In genomic region chr1:160774886-160775719, GRCh38 we compare ENCODE assay signal across 19 cellular contexts. TPM values are rescaled to one million over a fixed set of nuclear protein-coding genes. Genes with fewer than 3 reads are reported as not detected.
DNase-seq lines count a peak whose midpoint lies in the region; ATAC-seq, FAIRE-seq and TF ChIP-seq lines count a peak whose summit lies in the region.
"Had no signal": no experiment of that assay in that cellular context is flagged by ENCODE, and none has a peak within 500 bp of the region (broad histone marks: within the 10 kb centered on the region; RNA-seq: fewer than 3 reads in every experiment).

No MANE protein-coding gene starts in this region.

- H3K9ac ChIP-seq in GM12878 (ENCODE audit: control insufficient read depth, insufficient read depth, low read length), result no peak overlapping the region

- H3K36me3 ChIP-seq in GM12878 (ENCODE audit: control insufficient read depth in 2 of 2, insufficient read depth in 2 of 2, low read length in 1 of 2), result no peaks in the 10 kb centered on the region
- H3K36me3 ChIP-seq: brain microvascular endothelial cell had no signal

- no peak for TF ChIP-seq POLR2A in GM12878 (IDR thresholded peaks at IDR 0.05; ENCODE audit: low read depth, low read length)

- TF ChIP-seq RAD21 in GM12878 (IDR thresholded peaks at IDR 0.05; ENCODE audit: insufficient read depth, low read depth, low read length), result no peak

- H3K27me3 ChIP-seq in GM12878 (replicated peaks in 1 of 2; ENCODE audit: control insufficient read depth in 2 of 2, insufficient read depth in 2 of 2, low read length in 1 of 2), result no peaks in the 10 kb centered on the region
- H3K27me3 ChIP-seq: brain microvascular endothelial cell had no signal

- RAD21 ChIA-PET in GM12878 (lab: Charles Lee; ENCODE audit: unreplicated experiment), result interaction anchor here (0.7 to 10.8 kb wide), 19 partner anchors 8 to 235 kb away, joined by 3 to 193 read pairs (median 13); partner anchors contain the start of genes CD244, CD48, ITLN2 and LY9

- ATAC-seq in GM12878 (no peak), HG03045 (IDR thresholded peaks at IDR 0.05; ENCODE audit: unreplicated experiment) (no peak)
- peak; percentile 79 for ATAC-seq in stimulated activated naive CD8-positive, alpha-beta T cell treated with anti-CD3 and anti-CD28 coated beads, Interleukin-15, amount 100 ng/mL, for 72 hours
- ATAC-seq: psoas muscle had no signal

- intact Hi-C loops in activated naive CD4-positive, alpha-beta T cell treated with anti-CD3 and anti-CD28 coated beads for 36 hours (cut with micrococcal nuclease), result loop anchor here (5.0 kb wide), 2 partner anchors 37 to 217 kb away; no protein-coding TSS in a partner anchor
- intact Hi-C loops in GM12878 (cut with micrococcal nuclease; ENCODE audit: unreplicated experiment), result no loop called here

- no peaks in the 10 kb centered on the region for H3K36me3 Mint-ChIP-seq in activated naive CD4-positive, alpha-beta T cell treated with anti-CD3 and anti-CD28 coated beads for 36 hours (ENCODE audit: low read depth)

- TF ChIP-seq EP300 in GM12878 (IDR thresholded peaks at IDR 0.05; ENCODE audit: borderline replicate concordance in 1 of 2, control insufficient read depth in 1 of 2, low read depth in 2 of 2, low read length in 2 of 2), result no peak

- H3K4me2 ChIP-seq in GM12878 (ENCODE audit: control insufficient read depth, insufficient read depth), result 0 out of 2 replicates have a peak overlapping the region, but pooled peaks have one; percentile 5

- peaks cover 39% of the 10 kb centered on the region for H3K4me1 ChIP-seq in GM12878 (ENCODE audit: control insufficient read depth, insufficient read depth, low read length)
- H3K4me1 ChIP-seq: psoas muscle had no signal

- SMC1A ChIA-PET in GM12878 (lab: Charles Lee; ENCODE audit: uncharacterized antibody, unreplicated experiment), result interaction anchor here (1.0 to 15.6 kb wide), 24 partner anchors 7 to 324 kb away, joined by 3 to 447 read pairs (median 8); partner anchors contain the start of genes ITLN2, LY9 and SLAMF7

- TF ChIP-seq CTCF in GM12878 (IDR thresholded peaks at IDR 0.05 in 2 of 3, conservative IDR thresholded peaks at IDR 0.05 in 1 of 3; ENCODE audit: control insufficient read depth in 2 of 3, extremely low read depth in 1 of 3, insufficient read depth in 1 of 3, low read depth in 3 of 3, low read length in 3 of 3) (no peak), GM10248 (IDR thresholded peaks at IDR 0.05; ENCODE audit: control extremely low read depth, extremely low read depth, low read depth, missing control alignments) (no peak)

- no peaks in the 10 kb centered on the region for H3K27me3 Mint-ChIP-seq in activated naive CD4-positive, alpha-beta T cell treated with anti-CD3 and anti-CD28 coated beads for 36 hours (ENCODE audit: low read depth)
- H3K27me3 Mint-ChIP-seq in stimulated activated naive CD8-positive, alpha-beta T cell treated with anti-CD3 and anti-CD28 coated beads, Interleukin-15, amount 100 ng/mL, for 72 hours, result no peaks in the 10 kb centered on the region

- peaks cover 67% of the 10 kb centered on the region for H3K4me1 Mint-ChIP-seq in activated naive CD4-positive, alpha-beta T cell treated with anti-CD3 and anti-CD28 coated beads for 36 hours (ENCODE audit: low read depth)
- H3K4me1 Mint-ChIP-seq in stimulated activated naive CD8-positive, alpha-beta T cell treated with anti-CD3 and anti-CD28 coated beads, Interleukin-15, amount 100 ng/mL, for 72 hours, result peaks cover 80% of the 10 kb centered on the region

- POLR2A ChIA-PET in GM12878 (lab: Charles Lee), result interaction anchor here (0.8 to 5.9 kb wide), 10 partner anchors 11 to 148 kb away, joined by 3 to 33 read pairs (median 7); partner anchors contain the start of genes CD244 and SLAMF7
- POLR2A ChIA-PET in GM10248 (lab: Yijun Ruan, JAX), result interaction anchor here (0.9 kb wide), 1 partner anchor 34 kb away, joined by 4 read pairs; no protein-coding TSS in a partner anchor

- DNase-seq in activated naive CD4-positive, alpha-beta T cell treated with anti-CD3 and anti-CD28 coated beads for 36 hours, result peak; percentile 60
- DNase-seq in activated naive CD4-positive, alpha-beta T cell treated with anti-CD3 and anti-CD28 coated beads, Interleukin-2, amount 50 U/mL, for 16 hours, result no peak
- peak; percentile 47 for DNase-seq in M059J (ENCODE audit: low read depth)
- no peak for DNase-seq in GM12878 (ENCODE audit: low read depth, low spot score)
- DNase-seq in stimulated activated naive CD8-positive, alpha-beta T cell treated with anti-CD3 and anti-CD28 coated beads, Interleukin-15, amount 100 ng/mL, for 72 hours, result no peak
- DNase-seq in GM10248 (ENCODE audit: extremely low spot score), result no peak
- no peak for DNase-seq in NCI-H526 (lab: John Stamatoyannopoulos, UW)
- DNase-seq: activated CD4-positive, alpha-beta memory T cell treated with anti-CD3 and anti-CD28 coated beads, Interleukin-2, amount 10 ng/mL, durations not matched to agents 7 days and 5 days; brain microvascular endothelial cell; Calu3; dermis blood vessel endothelial cell; erythroblast; NCI-H187 treated with DMSO at 0.1 percent for 48 hours; NCI-H446 treated with DMSO at 0.1 percent for 48 hours; nephron progenitor cell; psoas muscle; T-helper 9 cell had no signal

- peak overlapping the region; percentile 25 for H3K4me3 Mint-ChIP-seq in activated naive CD4-positive, alpha-beta T cell treated with anti-CD3 and anti-CD28 coated beads for 36 hours
- peak overlapping the region; percentile 40 to 76 for H3K4me3 Mint-ChIP-seq in stimulated activated naive CD8-positive, alpha-beta T cell treated with anti-CD3 and anti-CD28 coated beads, Interleukin-15, amount 100 ng/mL, for 72 hours
- H3K4me3 Mint-ChIP-seq: activated CD4-positive, alpha-beta memory T cell treated with anti-CD3 and anti-CD28 coated beads, Interleukin-2, amount 10 ng/mL, durations not matched to agents 7 days and 5 days; nephron progenitor cell had no signal

- CTCF ChIA-PET in activated naive CD4-positive, alpha-beta T cell treated with anti-CD3 and anti-CD28 coated beads for 36 hours (lab: Charles Lee), result interaction anchor here (0.6 to 8.8 kb wide), 15 partner anchors 16 to 215 kb away, joined by 3 to 115 read pairs (median 7); partner anchors contain the start of genes ITLN2 and LY9
- CTCF ChIA-PET in GM12878 (lab: Yijun Ruan, JAX), result interaction anchor here (0.7 to 10.9 kb wide), 35 partner anchors 6 to 215 kb away, joined by 3 to 247 read pairs (median 8); partner anchors contain the start of genes CD48, ITLN1, ITLN2 and LY9
- CTCF ChIA-PET in GM10248 (lab: Yijun Ruan, JAX), result interaction anchor here (0.6 to 10.4 kb wide), 19 partner anchors 6 to 177 kb away, joined by 3 to 190 read pairs (median 7); partner anchors contain the start of genes CD48, ITLN2 and LY9

- no peaks in the 10 kb centered on the region; the same call in 1 of the 3 replicates for H3K9me3 ChIP-seq in GM12878 (replicated peaks; ENCODE audit: control insufficient read depth, insufficient read depth, low read length)
- H3K9me3 ChIP-seq: psoas muscle had no signal

- WGBS in GM12878 (ENCODE audit: insufficient coverage, insufficient replicate concordance, low lambda C conversion rate, missing lambda C conversion rate), result 50% methylated on average over 2 of the region's 2 CpGs

- H4K20me1 ChIP-seq in GM12878 (ENCODE audit: control insufficient read depth, insufficient read depth), result no peaks in the 10 kb centered on the region

- no TSS peak for BruUV-seq in GM12878 (replicated peaks; lab: Mats Ljungman, UMichigan)

- no peaks in the 10 kb centered on the region; the same call in 1 of the 2 replicates for H3K79me2 ChIP-seq in GM12878 (ENCODE audit: control insufficient read depth, insufficient read depth, low read length)

- no peak overlapping the region; the same call in 1 of the 2 replicates for H2AFZ ChIP-seq in GM12878 (ENCODE audit: control insufficient read depth, low read depth, low read length)

- H3K27ac Mint-ChIP-seq in activated naive CD4-positive, alpha-beta T cell treated with anti-CD3 and anti-CD28 coated beads for 36 hours, result peak overlapping the region; percentile 52
- peak overlapping the region; percentile 60 to 98 for H3K27ac Mint-ChIP-seq in stimulated activated naive CD8-positive, alpha-beta T cell treated with anti-CD3 and anti-CD28 coated beads, Interleukin-15, amount 100 ng/mL, for 72 hours
- H3K27ac Mint-ChIP-seq: activated CD4-positive, alpha-beta memory T cell treated with anti-CD3 and anti-CD28 coated beads, Interleukin-2, amount 10 ng/mL, durations not matched to agents 7 days and 5 days; nephron progenitor cell had no signal

- no peak overlapping the region for H3K4me3 ChIP-seq in GM12878
- H3K4me3 ChIP-seq: lung, psoas muscle had no signal

- FAIRE-seq in GM12878 (lab: Jason Lieb, UNC), result no peak

- in situ Hi-C loops in GM12878 (cut with MboI), result loop anchor here (5.0 kb wide), 2 partner anchors 57 to 177 kb away; partner anchors contain the start of gene ITLN2

- H3K27ac ChIP-seq in GM12878 (ENCODE audit: control insufficient read depth, insufficient read depth), result peak overlapping the region; percentile 14; the same call in 1 of the 2 replicates
- H3K27ac ChIP-seq: brain microvascular endothelial cell, psoas muscle had no signal

- no peaks in the 10 kb centered on the region for H3K9me3 Mint-ChIP-seq in activated naive CD4-positive, alpha-beta T cell treated with anti-CD3 and anti-CD28 coated beads for 36 hours
- H3K9me3 Mint-ChIP-seq in stimulated activated naive CD8-positive, alpha-beta T cell treated with anti-CD3 and anti-CD28 coated beads, Interleukin-15, amount 100 ng/mL, for 72 hours, result peaks cover 7 to 8% of the 10 kb centered on the region in 2 donors
- H3K9me3 Mint-ChIP-seq: activated CD4-positive, alpha-beta memory T cell treated with anti-CD3 and anti-CD28 coated beads, Interleukin-2, amount 10 ng/mL, durations not matched to agents 7 days and 5 days had no signal

RNA-seq across cellular contexts. Expression of gene LY9, which starts 20.9 kb away (rescaled TPM):
- 10 to 100 TPM; 19.5 to 19.6 TPM for total RNA-seq in activated naive CD4-positive, alpha-beta T cell treated with anti-CD3 and anti-CD28 coated beads for 36 hours
- total RNA-seq in M059J (2014; rRNA removed; shearing (Covaris generic)), result not detected in 2 replicates
- 51.7 and 54.8 TPM in 2 replicates for total RNA-seq in GM12878 (2013; cell fraction: nucleolus; rRNA removed)
- total RNA-seq in GM12878 (2014; rRNA removed), result 10.7 and 12.5 TPM in 2 replicates
- total RNA-seq in GM12878 (2014; rRNA removed; fragmentation: Illumina TruSeq; extraction: Trizol), result 6.6 and 8.0 TPM in 2 replicates
- total RNA-seq in GM12878 (2021), result 8.9 and 11.0 TPM in 2 replicates
- 15.9 TPM for polyA plus RNA-seq in GM12878 (2011; ENCODE audit: low read depth)
- polyA plus RNA-seq in GM12878 (2011; rRNA removed), result 11.7 and 13.3 TPM in 2 replicates
- polyA plus RNA-seq in GM12878 (2011; cell fraction: cytosol; rRNA removed), result 12.8 and 14.6 TPM in 2 replicates
- polyA plus RNA-seq in GM12878 (2011; cell fraction: nucleus; rRNA removed), result 11.6 and 16.1 TPM in 2 replicates
- 16.7 and 24.0 TPM in 2 replicates for polyA plus RNA-seq in GM12878 (2012)
- polyA plus RNA-seq in GM12878 (2014; fragmentation: Illumina TruSeq; extraction: Trizol), result 9.8 and 11.7 TPM in 2 replicates
- polyA plus RNA-seq in GM12878 (2014; fragmentation: Nextera tagmentation; extraction: Ambion mirVana), result 1 to 10 TPM; 2.7 to 2.8 TPM
- polyA plus RNA-seq in GM12878 (2014; rRNA removed), result 11.4 and 11.6 TPM in 2 replicates
- polyA plus RNA-seq in GM12878 (2016; fragmentation: Nextera tagmentation; extraction: Ambion mirVana), result 1 to 10 TPM; 7.4 to 9.1 TPM
- polyA minus RNA-seq in GM12878 (2011; rRNA and poly(A)+ RNA removed), result 13.6 and 16.5 TPM in 2 replicates
- 3.5 TPM in 2 replicates for polyA minus RNA-seq in GM12878 (2011; cell fraction: cytosol; rRNA and poly(A)+ RNA removed)
- polyA minus RNA-seq in GM12878 (2011; cell fraction: nucleus; rRNA and poly(A)+ RNA removed), result 10.8 and 12.2 TPM in 2 replicates
- total RNA-seq: Calu3, dermis blood vessel endothelial cell had no signal

RNA-seq across cellular contexts. Expression of gene SLAMF7, which starts 36.1 kb away (rescaled TPM):
- 10 to 100 TPM; 79.9 to 82.2 TPM for total RNA-seq in activated naive CD4-positive, alpha-beta T cell treated with anti-CD3 and anti-CD28 coated beads for 36 hours
- total RNA-seq in M059J (2014; rRNA removed; shearing (Covaris generic)), result 3.9 and 7.8 TPM in 2 replicates
- total RNA-seq in GM12878 (2013; cell fraction: nucleolus; rRNA removed), result 340 and 341 TPM in 2 replicates
- total RNA-seq in GM12878 (2014; rRNA removed), result 74.4 and 76.2 TPM in 2 replicates
- total RNA-seq in GM12878 (2014; rRNA removed; fragmentation: Illumina TruSeq; extraction: Trizol), result 81.5 and 88.1 TPM in 2 replicates
- total RNA-seq in GM12878 (2021), result 124 and 133 TPM in 2 replicates
- polyA plus RNA-seq in GM12878 (2011; ENCODE audit: low read depth), result 147 TPM
- 275 and 284 TPM in 2 replicates for polyA plus RNA-seq in GM12878 (2011; rRNA removed)
- polyA plus RNA-seq in GM12878 (2011; cell fraction: cytosol; rRNA removed), result 168 and 176 TPM in 2 replicates
- polyA plus RNA-seq in GM12878 (2011; cell fraction: nucleus; rRNA removed), result 116 and 168 TPM in 2 replicates
- polyA plus RNA-seq in GM12878 (2012), result 182 and 235 TPM in 2 replicates
- polyA plus RNA-seq in GM12878 (2014; fragmentation: Illumina TruSeq; extraction: Trizol), result 182 and 208 TPM in 2 replicates
- 10 to 100 TPM; 66.6 to 83.4 TPM for polyA plus RNA-seq in GM12878 (2014; fragmentation: Nextera tagmentation; extraction: Ambion mirVana)
- 118 and 125 TPM in 2 replicates for polyA plus RNA-seq in GM12878 (2014; rRNA removed)
- polyA plus RNA-seq in GM12878 (2016; fragmentation: Nextera tagmentation; extraction: Ambion mirVana), result 100 to 1,000 TPM; 102 to 114 TPM
- 184 and 200 TPM in 2 replicates for polyA minus RNA-seq in GM12878 (2011; rRNA and poly(A)+ RNA removed)
- 46.2 and 51.3 TPM in 2 replicates for polyA minus RNA-seq in GM12878 (2011; cell fraction: cytosol; rRNA and poly(A)+ RNA removed)
- polyA minus RNA-seq in GM12878 (2011; cell fraction: nucleus; rRNA and poly(A)+ RNA removed), result 108 and 125 TPM in 2 replicates
- total RNA-seq: dermis blood vessel endothelial cell had no signal

Comparison
In these comparisons a context has a peak if more than half of its experiments do, and no peak if none do; other contexts are left out.
1. DNase-seq: peak in activated naive CD4-positive, alpha-beta T cell treated with anti-CD3 and anti-CD28 coated beads for 36 hours (single experiment) and M059J (single experiment); none in activated naive CD4-positive, alpha-beta T cell treated with anti-CD3 and anti-CD28 coated beads, Interleukin-2, amount 50 U/mL, for 16 hours (single experiment), GM12878 (single experiment), stimulated activated naive CD8-positive, alpha-beta T cell treated with anti-CD3 and anti-CD28 coated beads, Interleukin-15, amount 100 ng/mL, for 72 hours (0 of 2), GM10248 (single experiment) and NCI-H526 (0 of 2).